Comparison of ENCODE assay signal across 24 cellular contexts in the genomic region with DNA sequence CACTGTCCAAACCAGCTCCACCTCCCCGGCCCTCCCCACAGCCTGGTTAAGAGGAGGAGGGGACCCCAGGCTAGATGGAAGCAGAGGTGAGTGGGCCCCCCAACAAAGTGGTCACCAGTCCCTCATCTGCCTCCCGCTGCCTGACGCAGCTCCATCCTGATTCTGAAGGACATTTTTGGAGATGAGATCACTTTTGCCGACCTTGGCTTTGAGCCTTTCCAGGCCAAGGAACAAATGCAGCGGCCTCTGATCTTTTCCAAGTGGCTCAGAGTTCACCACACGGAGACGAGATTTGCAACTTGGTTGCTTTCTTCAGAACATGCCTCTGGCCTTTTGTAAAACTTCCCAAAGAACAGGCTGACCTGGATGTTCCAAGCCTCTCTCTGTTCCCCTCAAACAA.
"Had no signal": no experiment of that assay in that cellular context is flagged by ENCODE, and none has a peak within 500 bp of the region (broad histone marks: within the 10 kb centered on the region; RNA-seq: fewer than 3 reads in every experiment).

No MANE protein-coding gene starts in this region.

- H3K27ac Mint-ChIP-seq: activated CD8-positive, alpha-beta T cell treated with anti-CD3 and anti-CD28 coated beads, Interleukin-2, amount 10 ng/mL, durations not matched to agents 7 days and 5 days; activated naive CD8-positive, alpha-beta T cell treated with anti-CD3 and anti-CD28 coated beads, Interleukin-2, amount 10 ng/mL, durations not matched to agents 7 days and 5 days; T-helper 17 cell had no signal

- H3K36me3 Mint-ChIP-seq: activated naive CD8-positive, alpha-beta T cell treated with anti-CD3 and anti-CD28 coated beads, Interleukin-2, amount 10 ng/mL, durations not matched to agents 7 days and 5 days; WTC11 had no signal

- DNase-seq: activated CD4-positive, alpha-beta T cell treated with anti-CD3 and anti-CD28 coated beads for 48 hours; activated CD4-positive, alpha-beta T cell treated with anti-CD3 and anti-CD28 coated beads, Interleukin-2, amount 50 U/mL, for 4 hours; activated CD4-positive, CD25-positive, alpha-beta regulatory T cell treated with anti-CD3 and anti-CD28 coated beads, Interleukin-2, amount 50 U/mL, for 72 hours; activated CD8-positive, alpha-beta memory T cell treated with anti-CD3 and anti-CD28 coated beads, Interleukin-2, amount 50 U/mL, for 48 hours; activated CD8-positive, alpha-beta T cell treated with anti-CD3 and anti-CD28 coated beads, Interleukin-2, amount 10 ng/mL, durations not matched to agents 7 days and 5 days; activated naive CD4-positive, alpha-beta T cell treated with anti-CD3 and anti-CD28 coated beads, Interleukin-2, amount 50 U/mL, for 16 hours; activated naive CD8-positive, alpha-beta T cell treated with anti-CD3 and anti-CD28 coated beads, Interleukin-2, amount 10 ng/mL, durations not matched to agents 7 days and 5 days; activated T-cell treated with anti-CD3 and anti-CD28 coated beads, Interleukin-2, amount 50 U/mL, for 1 hour; amniotic stem cell; IMR-90; Kasumi-1; KBM-7; NCI-H1105 treated with DMSO at 0.1 percent for 48 hours; NCI-H1436 treated with DMSO at 0.1 percent for 48 hours; NCI-H187; NCI-H2081; NCI-H526; NCI-H82; SIG-M5; T-helper 17 cell; T-helper 9 cell had no signal

- H3K9me3 ChIP-seq: ascending aorta, body of pancreas had no signal

- H3K4me1 Mint-ChIP-seq: activated naive CD8-positive, alpha-beta T cell treated with anti-CD3 and anti-CD28 coated beads, Interleukin-2, amount 10 ng/mL, durations not matched to agents 7 days and 5 days had no signal

- H3K27ac ChIP-seq: ascending aorta, body of pancreas had no signal

- H3K4me1 ChIP-seq: ascending aorta had no signal

- H3K27me3 ChIP-seq: ascending aorta, body of pancreas had no signal

- H3K36me3 ChIP-seq: ascending aorta had no signal

- H3K4me3 ChIP-seq: ascending aorta, body of pancreas had no signal

- H3K4me3 Mint-ChIP-seq: activated CD8-positive, alpha-beta T cell treated with anti-CD3 and anti-CD28 coated beads, Interleukin-2, amount 10 ng/mL, durations not matched to agents 7 days and 5 days; activated naive CD8-positive, alpha-beta T cell treated with anti-CD3 and anti-CD28 coated beads, Interleukin-2, amount 10 ng/mL, durations not matched to agents 7 days and 5 days; T-helper 17 cell; WTC11 had no signal

- H3K9me3 Mint-ChIP-seq: WTC11 had no signal
